23 cellular contexts compared by ENCODE assay signal in the genomic region with DNA sequence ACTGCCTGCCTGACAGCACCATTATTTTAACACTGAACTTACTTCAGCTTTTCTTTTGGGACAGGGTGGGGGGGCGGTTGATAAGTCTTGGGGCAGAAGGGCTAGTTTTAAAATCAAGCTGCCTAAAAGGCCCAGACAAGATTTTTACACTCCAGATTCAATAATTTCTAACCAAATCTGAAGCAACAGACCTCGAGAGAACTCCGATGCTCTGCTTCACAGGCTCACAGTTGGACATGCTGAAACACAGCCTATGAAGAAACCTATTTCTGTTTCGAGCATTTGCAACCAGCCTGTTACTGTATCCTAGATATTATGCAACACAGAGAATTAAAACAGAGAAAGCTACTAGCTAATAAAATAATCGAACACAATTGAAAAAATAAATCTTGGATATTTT. TPM values are rescaled to one million over a fixed set of nuclear protein-coding genes. Genes with fewer than 3 reads are reported as not detected.
DNase-seq lines count a peak whose midpoint lies in the region; ATAC-seq and TF ChIP-seq lines count a peak whose summit lies in the region.
"Had no signal": no experiment of that assay in that cellular context is flagged by ENCODE, and none has a peak within 500 bp of the region (broad histone marks: within the 10 kb centered on the region; RNA-seq: fewer than 3 reads in every experiment).

No MANE protein-coding gene starts in this region.

- peaks cover 30 to 31% of the 10 kb centered on the region in 2 experiments for H3K4me1 Mint-ChIP-seq in H9
- peaks cover 34% of the 10 kb centered on the region for H3K4me1 Mint-ChIP-seq in glutamatergic neuron (ENCODE audit: low read depth, unreplicated experiment)
- H3K4me1 Mint-ChIP-seq: central memory CD8-positive, alpha-beta T cell had no signal

- no peak overlapping the region for H3K56ac ChIP-seq in H9 (ENCODE audit: insufficient read length, low read depth, low read length)

- no peak overlapping the region for H3K23ac ChIP-seq in H9 (ENCODE audit: insufficient read length, low read depth, low read length)

- no peaks in the 10 kb centered on the region for H3K27me3 ChIP-seq in BE2C
- H3K27me3 ChIP-seq in H9 (ENCODE audit: insufficient read depth, low read length) = no peaks in the 10 kb centered on the region
- H3K27me3 ChIP-seq in right cardiac atrium (ENCODE audit: control insufficient read depth, insufficient read depth) = no peaks in the 10 kb centered on the region

- H3K18ac ChIP-seq in H9 (ENCODE audit: insufficient read length, low read depth, low read length) = no peak overlapping the region

- H2AFZ ChIP-seq in H9 (ENCODE audit: low read length) = no peak overlapping the region

- H3K27ac Mint-ChIP-seq in H9 (no peak overlapping the region; a peak in 1 of 7 replicates), glutamatergic neuron (ENCODE audit: unreplicated experiment) (peak overlapping the region; percentile 99)
- H3K27ac Mint-ChIP-seq: activated CD4-positive, alpha-beta memory T cell treated with anti-CD3 and anti-CD28 coated beads for 36 hours; CD4-positive, alpha-beta T cell; T-helper 1 cell treated with Interleukin-12 subunit alpha and Interleukin-12 subunit beta and Interleukin-4 antibody, amounts not matched to agents 30 μg/mL and 1 μg/mL, for 36 hours had no signal

- H3K27ac ChIP-seq in H9 (ENCODE audit: insufficient read length, low read depth, low read length) (no peak overlapping the region), right cardiac atrium (ENCODE audit: low read length) (no peak overlapping the region)
- H3K27ac ChIP-seq: lower lobe of right lung had no signal

- H2BK15ac ChIP-seq in H9 (ENCODE audit: low read depth, low read length) = no peak overlapping the region

- H3K4me3 Mint-ChIP-seq in H9 (peak overlapping the region in 1 of 2 experiments; percentile 63; a peak in 2 of 5 replicates), glutamatergic neuron (ENCODE audit: unreplicated experiment) (peak overlapping the region; percentile 91)
- H3K4me3 Mint-ChIP-seq: activated CD4-positive, alpha-beta memory T cell treated with anti-CD3 and anti-CD28 coated beads for 36 hours; CD4-positive, alpha-beta T cell; central memory CD8-positive, alpha-beta T cell; T-helper 1 cell treated with Interleukin-12 subunit alpha and Interleukin-12 subunit beta and Interleukin-4 antibody, amounts not matched to agents 30 μg/mL and 1 μg/mL, for 36 hours had no signal

- ATAC-seq in right cardiac atrium (no peak), HG03521 (IDR thresholded peaks at IDR 0.05; ENCODE audit: unreplicated experiment) (no peak), HG03342 (IDR thresholded peaks at IDR 0.05; ENCODE audit: unreplicated experiment) (no peak)
- ATAC-seq: lower lobe of right lung had no signal

- WGBS in H9 (ENCODE audit: extremely low coverage, insufficient read length, low lambda C conversion rate) = no CpG with 5 or more reads among the region's 5 CpGs
- 75% methylated on average over 5 of the region's 5 CpGs for WGBS in right cardiac atrium

- H3K36me3 ChIP-seq in BE2C = no peaks in the 10 kb centered on the region
- H3K36me3 ChIP-seq: lower lobe of right lung had no signal

- H3K27me3 Mint-ChIP-seq in H9 (ENCODE audit: low read depth) = 0 out of 2 replicates have a peak, but pooled peaks cover 3% of the 10 kb centered on the region
- peaks cover 14% of the 10 kb centered on the region for H3K27me3 Mint-ChIP-seq in glutamatergic neuron (ENCODE audit: unreplicated experiment)
- H3K27me3 Mint-ChIP-seq: activated CD4-positive, alpha-beta memory T cell treated with anti-CD3 and anti-CD28 coated beads for 36 hours; CD4-positive, alpha-beta T cell; central memory CD8-positive, alpha-beta T cell had no signal

- no peak overlapping the region for H3T11ph ChIP-seq in H9 (ENCODE audit: low read length)

- intact Hi-C loops in right cardiac atrium (cut with DNase I) = no loop called here

- H2BK5ac ChIP-seq in H9 (ENCODE audit: insufficient read length, low read length) = no peak overlapping the region

- TF ChIP-seq CTCF in BE2C (IDR thresholded peaks at IDR 0.05; ENCODE audit: low read depth, low read length) (no peak), H9 (conservative IDR thresholded peaks at IDR 0.05) (no peak), glutamatergic neuron (IDR thresholded peaks at IDR 0.05; ENCODE audit: partially characterized antibody, unreplicated experiment) (no peak)

- H2AK5ac ChIP-seq in H9 (ENCODE audit: insufficient read length, low read length) = no peak overlapping the region

- no peaks in the 10 kb centered on the region for H4K20me1 ChIP-seq in H9 (ENCODE audit: control insufficient read depth, insufficient read depth, insufficient read length)

- H3K4ac ChIP-seq in H9 (ENCODE audit: low read depth, low read length) = no peak overlapping the region

- no peak overlapping the region for H2BK20ac ChIP-seq in H9 (ENCODE audit: low read depth, low read length, poor library complexity, severe bottlenecking)

- no peaks in the 10 kb centered on the region for H3K9me3 ChIP-seq in BE2C
- H3K9me3 ChIP-seq in H9 (ENCODE audit: control insufficient read depth, low read depth, low read length) = peaks cover 17% of the 10 kb centered on the region
- H3K9me3 ChIP-seq in right cardiac atrium (ENCODE audit: control insufficient read depth, low read length) = no peaks in the 10 kb centered on the region

- no peak overlapping the region for H4K5ac ChIP-seq in H9 (ENCODE audit: insufficient read length, low read depth, low read length)

- no peak overlapping the region for H2BK120ac ChIP-seq in H9 (ENCODE audit: low read depth, low read length, poor library complexity, severe bottlenecking)

- H3K9me3 Mint-ChIP-seq in H9 (peaks cover 25 to 27% of the 10 kb centered on the region in 2 experiments), glutamatergic neuron (ENCODE audit: unreplicated experiment) (peaks cover 27% of the 10 kb centered on the region)
- H3K9me3 Mint-ChIP-seq: CD4-positive, alpha-beta T cell had no signal

- H4K91ac ChIP-seq in H9 (ENCODE audit: insufficient read length, low read depth, low read length) = no peak overlapping the region

- H3K4me2 ChIP-seq in H9 (ENCODE audit: insufficient read depth, insufficient read length, low read length) = peak overlapping the region; percentile 36

- H3K4me1 ChIP-seq in BE2C (peaks cover 15% of the 10 kb centered on the region), H9 (ENCODE audit: insufficient read depth, low read length) (peaks cover 12% of the 10 kb centered on the region; the same call in 1 of the 2 replicates), right cardiac atrium (ENCODE audit: control insufficient read depth, insufficient read depth, low read length) (no peaks in the 10 kb centered on the region)
- H3K4me1 ChIP-seq: lower lobe of right lung had no signal

- H3K36me3 Mint-ChIP-seq in H9 (ENCODE audit: insufficient read depth in 1 of 3, low read depth in 3 of 3) (peaks cover 10 to 27% (median 14%) of the 10 kb centered on the region in 3 experiments; a peak in 6 of 7 replicates), glutamatergic neuron (ENCODE audit: unreplicated experiment) (peaks cover 16% of the 10 kb centered on the region)
- H3K36me3 Mint-ChIP-seq: activated CD4-positive, alpha-beta memory T cell treated with anti-CD3 and anti-CD28 coated beads for 36 hours had no signal

- no peak overlapping the region for H3K14ac ChIP-seq in H9 (ENCODE audit: insufficient read depth, low read length)

- H3K4me3 ChIP-seq in BE2C (ENCODE audit: low read depth, low read length) (peak overlapping the region; percentile 90), right cardiac atrium (ENCODE audit: low read length) (no peak overlapping the region)
- H3K4me3 ChIP-seq: lower lobe of right lung had no signal

- H3K9ac ChIP-seq in H9 (ENCODE audit: extremely low read depth, insufficient read length, low read length) = no peak overlapping the region

- peak; percentile 26 for DNase-seq in BE2C
- no peak for DNase-seq in H9
- peak; percentile 73 for DNase-seq in NCI-H748 treated with DMSO at 0.1 percent for 48 hours (lab: John Stamatoyannopoulos, UW)
- DNase-seq in glutamatergic neuron = no peak
- no peak for DNase-seq in right cardiac atrium
- DNase-seq in hepatic stellate cell (ENCODE audit: low spot score) = no peak
- DNase-seq: activated CD4-positive, alpha-beta memory T cell treated with anti-CD3 and anti-CD28 coated beads for 36 hours; activated naive CD4-positive, alpha-beta T cell; activated T-cell treated with anti-CD3 and anti-CD28 coated beads for 4 hours; CD4-positive, alpha-beta T cell; DND-41; effector memory CD4-positive, alpha-beta T cell; Karpas-422; lower lobe of right lung; NCI-H1048; OCI-M1; SIG-M5 had no signal

- H3K23me2 ChIP-seq in H9 (ENCODE audit: insufficient read length, low read depth, low read length, poor library complexity, severe bottlenecking) = no peaks in the 10 kb centered on the region

- no peaks in the 10 kb centered on the region for H3K79me1 ChIP-seq in H9 (ENCODE audit: insufficient read depth, low read depth, low read length, poor library complexity, severe bottlenecking)

- no peak overlapping the region for H2BK12ac ChIP-seq in H9 (ENCODE audit: insufficient read length, low read depth, low read length)

- no peaks in the 10 kb centered on the region for H3K79me2 ChIP-seq in H9 (ENCODE audit: insufficient read depth, low read length)

- H4K8ac ChIP-seq in H9 (replicated peaks; ENCODE audit: insufficient read length, low read depth, low read length) = no peak overlapping the region

RNA-seq across cellular contexts. Expression of gene MYT1L, which starts 1.3 kb away (rescaled TPM):
- polyA plus RNA-seq in BE2C (2012; ENCODE audit: insufficient read depth, insufficient read length, low read depth) = 34.6 TPM
- total RNA-seq in H9 (2021) (0.24 TPM in 1 of 2 replicates, not detected in the other), glutamatergic neuron (ENCODE audit: unreplicated experiment) (66.8 TPM), right cardiac atrium (not detected)
- polyA plus RNA-seq in right cardiac atrium = 0.07 TPM
- total RNA-seq: activated CD4-positive, alpha-beta memory T cell treated with anti-CD3 and anti-CD28 coated beads for 36 hours; lower lobe of right lung; NCI-H460; omental fat pad had no signal

Comparison
In these comparisons a context has a peak if more than half of its experiments do, and no peak if none do; other contexts are left out.
1. DNase-seq: peak in BE2C (single experiment) and NCI-H748 treated with DMSO at 0.1 percent for 48 hours (single experiment); none in H9 (single experiment), glutamatergic neuron (single experiment), right cardiac atrium (0 of 3) and hepatic stellate cell (single experiment).
2. RNA of gene MYT1L, which starts 1.3 kb away (total RNA-seq): 66.8 TPM in glutamatergic neuron (single experiment); 0.24 TPM in H9 and not detected in right cardiac atrium; every median in the first group is over 10 times any median in the second.